ENCODE assay signal across 15 cellular contexts in the genomic region with DNA sequence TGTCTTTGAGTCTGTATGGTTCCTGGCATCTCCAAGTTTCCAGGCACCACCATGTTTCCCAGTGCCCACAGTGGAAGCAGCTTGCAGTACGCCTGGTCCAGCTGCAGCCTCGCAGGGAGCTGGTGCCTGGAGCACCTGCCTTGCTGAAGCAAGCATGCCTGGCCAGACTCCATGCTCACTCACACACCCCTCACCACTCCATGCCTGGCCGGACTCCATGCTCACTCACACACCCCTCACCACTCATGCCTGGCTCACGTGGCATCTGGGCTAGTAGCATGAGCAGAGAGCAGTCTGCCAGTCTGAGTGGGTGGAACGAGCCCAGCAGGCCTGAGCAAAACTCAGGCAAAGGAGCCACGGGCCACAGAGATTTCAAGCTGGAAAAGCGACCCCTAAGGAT.
"Had no signal": no experiment of that assay in that cellular context is flagged by ENCODE, and none has a peak within 500 bp of the region (broad histone marks: within the 10 kb centered on the region; RNA-seq: fewer than 3 reads in every experiment).

No MANE protein-coding gene starts in this region.

- H3K27me3 ChIP-seq: pancreas, vagina had no signal

- H3K4me3 ChIP-seq: pancreas, vagina had no signal

- FAIRE-seq: endothelial cell of umbilical vein, pancreas had no signal

- H3K36me3 ChIP-seq: pancreas, vagina had no signal

- DNase-seq: activated CD4-positive, alpha-beta T cell treated with anti-CD3 and anti-CD28 coated beads, Interleukin-2, amount 50 U/mL, for 1 hour; activated CD8-positive, alpha-beta memory T cell treated with anti-CD3 and anti-CD28 coated beads for 24 hours; activated naive CD4-positive, alpha-beta T cell; activated naive CD8-positive, alpha-beta T cell treated with anti-CD3 and anti-CD28 coated beads, Interleukin-2, amount 10 ng/mL, durations not matched to agents 7 days and 5 days; cerebellar nuclear complex; effector CD8-positive, alpha-beta T cell; kidney glomerular epithelial cell; naive B cell; stimulated activated CD4-positive, alpha-beta T cell treated with anti-CD3 and anti-CD28 coated beads, Interleukin-12 subunit alpha, Interleukin-12 subunit beta, amount 100 ng/mL, for 4 hours had no signal

- ATAC-seq: stimulated activated memory B cell treated with anti-CD40 and anti-IgM and Interleukin-4, amounts not matched to agents 10 μg/mL and 1 μg/mL and 100 μg/mL, for 72 hours had no signal

- H3K27me3 Mint-ChIP-seq: stimulated activated memory B cell treated with anti-CD40 and anti-IgM and Interleukin-4, amounts not matched to agents 10 μg/mL and 1 μg/mL and 100 μg/mL, for 72 hours had no signal

- H3K4me3 Mint-ChIP-seq: activated naive CD8-positive, alpha-beta T cell treated with anti-CD3 and anti-CD28 coated beads, Interleukin-2, amount 10 ng/mL, durations not matched to agents 7 days and 5 days; brain; naive B cell; stimulated activated memory B cell treated with anti-CD40 and anti-IgM and Interleukin-4, amounts not matched to agents 10 μg/mL and 1 μg/mL and 100 μg/mL, for 72 hours; T-helper 2 cell treated with Interferon-gamma antibody and Interleukin-4, amounts not matched to agents 5 μg/mL and 100 μg/mL, for 36 hours had no signal

- H3K9me3 ChIP-seq: pancreas, vagina had no signal

- H3K9me3 Mint-ChIP-seq: activated naive CD8-positive, alpha-beta T cell treated with anti-CD3 and anti-CD28 coated beads, Interleukin-2, amount 10 ng/mL, durations not matched to agents 7 days and 5 days; T-helper 2 cell treated with Interferon-gamma antibody and Interleukin-4, amounts not matched to agents 5 μg/mL and 100 μg/mL, for 36 hours had no signal

- H3K4me1 Mint-ChIP-seq: activated naive CD8-positive, alpha-beta T cell treated with anti-CD3 and anti-CD28 coated beads, Interleukin-2, amount 10 ng/mL, durations not matched to agents 7 days and 5 days; brain; naive B cell; stimulated activated memory B cell treated with anti-CD40 and anti-IgM and Interleukin-4, amounts not matched to agents 10 μg/mL and 1 μg/mL and 100 μg/mL, for 72 hours had no signal

- H3K4me1 ChIP-seq: pancreas had no signal

- H3K36me3 Mint-ChIP-seq: activated naive CD8-positive, alpha-beta T cell treated with anti-CD3 and anti-CD28 coated beads, Interleukin-2, amount 10 ng/mL, durations not matched to agents 7 days and 5 days; brain; naive B cell; stimulated activated memory B cell treated with anti-CD40 and anti-IgM and Interleukin-4, amounts not matched to agents 10 μg/mL and 1 μg/mL and 100 μg/mL, for 72 hours had no signal

- H3K27ac ChIP-seq: pancreas, vagina had no signal
